ENCODE assay signal across 32 cellular contexts in genomic region chr4:70225824-70226223, GRCh38. TPM values are rescaled to one million over a fixed set of nuclear protein-coding genes. Genes with fewer than 3 reads are reported as not detected.
"Had no signal": no experiment of that assay in that cellular context is flagged by ENCODE, and none has a peak within 500 bp of the region (broad histone marks: within the 10 kb centered on the region; RNA-seq: fewer than 3 reads in every experiment).

Gene FDCSP (plus strand): TSS chr4:70226124. CDS start chr4:70231195, 5,071 bp downstream.

- H3K9me3 Mint-ChIP-seq: memory B cell; naive thymus-derived CD4-positive, alpha-beta T cell; nephron progenitor cell; type B pancreatic cell had no signal

- FAIRE-seq: keratinocyte had no signal

- H3K4me1 Mint-ChIP-seq: memory B cell; naive thymus-derived CD4-positive, alpha-beta T cell; nephron progenitor cell; stimulated activated effector memory CD8-positive, alpha-beta T cell treated with anti-CD3 and anti-CD28 coated beads, Interleukin-12 subunit alpha, Interleukin-12 subunit beta, amount 100 ng/mL, for 72 hours had no signal

- H3K4me3 Mint-ChIP-seq: effector memory CD8-positive, alpha-beta T cell; memory B cell; naive thymus-derived CD4-positive, alpha-beta T cell; nephron progenitor cell; stimulated activated effector memory CD8-positive, alpha-beta T cell treated with anti-CD3 and anti-CD28 coated beads, Interleukin-12 subunit alpha, Interleukin-12 subunit beta, amount 100 ng/mL, for 72 hours; type B pancreatic cell had no signal

- H3K36me3 Mint-ChIP-seq: memory B cell; naive thymus-derived CD4-positive, alpha-beta T cell; stimulated activated effector memory CD8-positive, alpha-beta T cell treated with anti-CD3 and anti-CD28 coated beads, Interleukin-12 subunit alpha, Interleukin-12 subunit beta, amount 100 ng/mL, for 72 hours; type B pancreatic cell had no signal

- ATAC-seq: effector memory CD8-positive, alpha-beta T cell; gastrocnemius medialis; left ventricle myocardium superior; lower lobe of right lung; naive thymus-derived CD4-positive, alpha-beta T cell; psoas muscle; right cardiac atrium; stimulated activated effector memory CD8-positive, alpha-beta T cell treated with anti-CD3 and anti-CD28 coated beads, Interleukin-12 subunit alpha, Interleukin-12 subunit beta, amount 100 ng/mL, for 72 hours had no signal

- H3K27me3 Mint-ChIP-seq: effector memory CD8-positive, alpha-beta T cell; memory B cell; naive thymus-derived CD4-positive, alpha-beta T cell; type B pancreatic cell had no signal

- DNase-seq: cortex of kidney; effector memory CD8-positive, alpha-beta T cell; foreskin fibroblast; gastrocnemius medialis; head of caudate nucleus; left ventricle myocardium superior; lower lobe of right lung; midbrain; naive thymus-derived CD4-positive, alpha-beta T cell; nephron progenitor cell; nucleus accumbens; ovary; posterior cingulate gyrus; psoas muscle; right cardiac atrium; sigmoid colon; stimulated activated CD4-positive, alpha-beta T cell treated with anti-CD3 and anti-CD28 coated beads, Interleukin-2, amount 100 ng/mL, for 24 hours; stimulated activated CD4-positive, alpha-beta T cell treated with anti-CD3 and anti-CD28 coated beads, Interleukin-4, amount 100 ng/mL, for 24 hours; stimulated activated naive CD4-positive, alpha-beta T cell treated with Interleukin-2 at 50 U/mL for 16 hours; stomach; tibial artery had no signal

- H3K27ac Mint-ChIP-seq: effector memory CD8-positive, alpha-beta T cell; memory B cell; naive thymus-derived CD4-positive, alpha-beta T cell; nephron progenitor cell; stimulated activated effector memory CD8-positive, alpha-beta T cell treated with anti-CD3 and anti-CD28 coated beads, Interleukin-12 subunit alpha, Interleukin-12 subunit beta, amount 100 ng/mL, for 72 hours; type B pancreatic cell had no signal

RNA-seq across cellular contexts. Expression of gene FDCSP, which starts in this region (rescaled TPM):
- total RNA-seq: dermis microvascular lymphatic vessel endothelial cell; gastrocnemius medialis; glomerular endothelial cell; left ventricle myocardium superior; lower lobe of right lung; mucosa of gallbladder; naive thymus-derived CD4-positive, alpha-beta T cell; ovary; psoas muscle; renal cortical epithelial cell; right cardiac atrium; skeletal muscle tissue; stomach; subcutaneous adipose tissue; temporal lobe had no signal
- polyA plus RNA-seq: keratinocyte; naive thymus-derived CD4-positive, alpha-beta T cell; psoas muscle; right cardiac atrium had no signal
